In genomic region chr5:58407042-58407709, GRCh38 we compare ENCODE assay signal across 16 cellular contexts. TPM values are rescaled to one million over a fixed set of nuclear protein-coding genes. Genes with fewer than 3 reads are reported as not detected.
A peak's percentile ranks its signal among the peaks of the same experiment; 100 is the strongest.
DNase-seq lines count a peak whose midpoint lies in the region; ATAC-seq and TF ChIP-seq lines count a peak whose summit lies in the region.
"Had no signal": no experiment of that assay in that cellular context is flagged by ENCODE, and none has a peak within 500 bp of the region (broad histone marks: within the 10 kb centered on the region; RNA-seq: fewer than 3 reads in every experiment).

No MANE protein-coding gene starts in this region.

- peak overlapping the region; percentile 50 for H3K4me2 ChIP-seq in mammary epithelial cell (ENCODE audit: insufficient read depth, low read depth, low read length)

- H3K4me3 ChIP-seq in HUES6 (ENCODE audit: low read depth, low read length), result no peak overlapping the region
- H3K4me3 ChIP-seq in mammary epithelial cell (replicated peaks in 1 of 3; ENCODE audit: insufficient read depth in 1 of 3, low read depth in 2 of 3, low read length in 3 of 3), result no peak overlapping the region
- H3K4me3 ChIP-seq in iPS-20b (ENCODE audit: low read length), result peak overlapping the region; percentile 2; the same call in 1 of the 2 replicates
- H3K4me3 ChIP-seq: suprapubic skin had no signal

- no TSS peak for BruUV-seq in mammary epithelial cell (replicated peaks; lab: Mats Ljungman, UMichigan)

- H2AFZ ChIP-seq in mammary epithelial cell (ENCODE audit: low read depth, low read length), result peak overlapping the region; percentile 15

- no peaks in the 10 kb centered on the region for H3K9me3 ChIP-seq in HUES6 (ENCODE audit: control insufficient read depth, insufficient read depth, low read depth, low read length)
- no peaks in the 10 kb centered on the region for H3K9me3 ChIP-seq in mammary epithelial cell (replicated peaks; ENCODE audit: insufficient read depth, low read length)
- no peaks in the 10 kb centered on the region for H3K9me3 ChIP-seq in iPS-20b (ENCODE audit: insufficient read depth, low read depth, low read length)
- H3K9me3 ChIP-seq: suprapubic skin had no signal

- ATAC-seq in GM19395 (IDR thresholded peaks at IDR 0.05; ENCODE audit: unreplicated experiment) (no peak), GM19324 (IDR thresholded peaks at IDR 0.05; ENCODE audit: low FRiP score, unreplicated experiment) (no peak), GM21529 (IDR thresholded peaks at IDR 0.05; ENCODE audit: unreplicated experiment) (no peak)
- ATAC-seq: Right ventricle myocardium inferior had no signal

- 70% methylated on average over 1 of the region's 1 CpG for WGBS in mammary epithelial cell (ENCODE audit: low coverage, missing lambda C conversion rate)

- in situ Hi-C loops in mammary epithelial cell (cut with MboI; ENCODE audit: low sequenced_read_pairs in 2 of 2), result no loop called here

- DNase-seq in AG08395 (ENCODE audit: low spot score) (peak; percentile 76), mammary epithelial cell (peak; percentile 83), midbrain (lab: John Stamatoyannopoulos, UW) (no peak)
- DNase-seq: activated T-cell treated with anti-CD3 and anti-CD28 coated beads, Interleukin-2, amount 50 U/mL, for 24 hours; C1 segment of cervical spinal cord; glutamatergic neuron; Karpas-422; NCI-H2171 had no signal

- intact Hi-C loops in mammary epithelial cell (cut with micrococcal nuclease), result loop anchor here (2.0 kb wide), 1 partner anchor 44 kb away; no protein-coding TSS in a partner anchor

- CTCF ChIA-PET in mammary epithelial cell (lab: Charles Lee; ENCODE audit: low non-redundant PET), result interaction anchor here (0.6 kb wide), 1 partner anchor 16 kb away, joined by 4 read pairs; no protein-coding TSS in a partner anchor

- H3K9ac ChIP-seq in HUES6 (ENCODE audit: low read length), result no peak overlapping the region
- H3K9ac ChIP-seq in mammary epithelial cell (ENCODE audit: insufficient read depth, low read length), result no peak overlapping the region
- no peak overlapping the region for H3K9ac ChIP-seq in iPS-20b (ENCODE audit: low read depth, low read length)

- H4K20me1 ChIP-seq in mammary epithelial cell (ENCODE audit: insufficient read depth, low read length), result no peaks in the 10 kb centered on the region

- H3K4me1 ChIP-seq in HUES6 (ENCODE audit: control insufficient read depth, insufficient read depth, low read length) (peaks cover 37% of the 10 kb centered on the region), mammary epithelial cell (ENCODE audit: insufficient read depth, low read length) (peaks cover 66% of the 10 kb centered on the region), iPS-20b (ENCODE audit: insufficient read depth, low read length) (peaks cover 26% of the 10 kb centered on the region)

- dilution Hi-C loops in mammary epithelial cell (cut with HindIII; ENCODE audit: low sequenced_read_pairs), result no loop called here

- no peak for TF ChIP-seq CTCF in mammary epithelial cell (conservative IDR thresholded peaks at IDR 0.05 in 1 of 2, IDR thresholded peaks at IDR 0.05 in 1 of 2; ENCODE audit: extremely low read depth in 1 of 2, insufficient read depth in 1 of 2, low read depth in 1 of 2, low read length in 2 of 2)

- H3K36me3 ChIP-seq in HUES6 (ENCODE audit: control insufficient read depth, insufficient read depth, low read length) (no peaks in the 10 kb centered on the region), mammary epithelial cell (ENCODE audit: insufficient read depth, low read length) (no peaks in the 10 kb centered on the region), iPS-20b (ENCODE audit: insufficient read depth, low read depth, low read length) (no peaks in the 10 kb centered on the region)
- H3K36me3 ChIP-seq: suprapubic skin had no signal

- H3K79me2 ChIP-seq in mammary epithelial cell (ENCODE audit: insufficient read depth, low read length), result no peaks in the 10 kb centered on the region

- H3K27ac ChIP-seq in HUES6 (ENCODE audit: low read depth, low read length), result peak overlapping the region; percentile 75
- H3K27ac ChIP-seq in mammary epithelial cell (ENCODE audit: insufficient read depth, low read depth, low read length), result peak overlapping the region; percentile 76
- no peak overlapping the region for H3K27ac ChIP-seq in iPS-20b (ENCODE audit: low read length)
- H3K27ac ChIP-seq: suprapubic skin, VCaP had no signal

- H3K27me3 ChIP-seq in HUES6 (ENCODE audit: control insufficient read depth, insufficient read depth, low read length), result no peaks in the 10 kb centered on the region
- H3K27me3 ChIP-seq in mammary epithelial cell (ENCODE audit: insufficient read depth, low read length), result no peaks in the 10 kb centered on the region
- no peaks in the 10 kb centered on the region for H3K27me3 ChIP-seq in iPS-20b (ENCODE audit: insufficient read depth, low read length)
- H3K27me3 ChIP-seq: suprapubic skin had no signal

RNA-seq across cellular contexts. Expression of gene PLK2, which starts 52.7 kb away (rescaled TPM):
- total RNA-seq in mammary epithelial cell, result 100 to 1,000 TPM; 336 to 534 TPM
- 73.2 TPM for polyA plus RNA-seq in mammary epithelial cell
- 301 TPM for polyA minus RNA-seq in mammary epithelial cell
